Comparison of ENCODE assay signal across 17 cellular contexts in genomic region chr10:69492091-69492745, GRCh38. TPM values are rescaled to one million over a fixed set of nuclear protein-coding genes. Genes with fewer than 3 reads are reported as not detected.
DNase-seq lines count a peak whose midpoint lies in the region; ATAC-seq, FAIRE-seq and TF ChIP-seq lines count a peak whose summit lies in the region.
"Had no signal": no experiment of that assay in that cellular context is flagged by ENCODE, and none has a peak within 500 bp of the region (broad histone marks: within the 10 kb centered on the region; RNA-seq: fewer than 3 reads in every experiment).

No MANE protein-coding gene starts in this region.

- TF ChIP-seq CTCF in cardiac muscle cell (IDR thresholded peaks at IDR 0.05; ENCODE audit: low read depth, low read length) (no peak), gastroesophageal sphincter (IDR thresholded peaks at IDR 0.05) (no peak)

- H3K4me3 ChIP-seq in cardiac muscle cell (no peak overlapping the region), gastroesophageal sphincter (no peak overlapping the region)
- H3K4me3 ChIP-seq: ascending aorta had no signal

- WGBS in gastroesophageal sphincter (ENCODE audit: low coverage in 1 of 2), 2 donors: 39% methylated on average over 6 of the region's 13 CpGs; no CpG with 5 or more reads in 1 of the 2 donors

- H3K9me3 ChIP-seq in cardiac muscle cell (ENCODE audit: low read depth): no peaks in the 10 kb centered on the region
- H3K9me3 ChIP-seq in gastroesophageal sphincter: peaks cover 0 to 13% (median 0%) of the 10 kb centered on the region in 3 donors

- intact Hi-C loops in Right ventricle myocardium superior (cut with DNase I) (no loop called here), posterior vena cava (cut with DNase I) (no loop called here)

- ATAC-seq in Right ventricle myocardium superior (ENCODE audit: poor library complexity) (no peak), gastroesophageal sphincter (no peak), GM19328 (IDR thresholded peaks at IDR 0.05; ENCODE audit: unreplicated experiment) (no peak)
- ATAC-seq: activated T-cell treated with anti-CD3 and anti-CD28 coated beads, Interleukin-2, amount 50 U/mL, for 72 hours had no signal

- peak; percentile 65 for FAIRE-seq in urothelium cell line (lab: Jason Lieb, UNC)

- peaks cover 23% of the 10 kb centered on the region for H3K4me1 ChIP-seq in cardiac muscle cell (ENCODE audit: low read depth)
- H3K4me1 ChIP-seq in gastroesophageal sphincter: peaks cover 0 to 88% (median 13%) of the 10 kb centered on the region in 3 donors
- H3K4me1 ChIP-seq: Caco-2 had no signal

- TF ChIP-seq POLR2A in gastroesophageal sphincter (IDR thresholded peaks at IDR 0.05): no peak

- DNase-seq in cardiac muscle cell (ENCODE audit: low read depth in 1 of 2, low spot score in 1 of 2) (no peak), Right ventricle myocardium superior (no peak), posterior vena cava (ENCODE audit: low spot score) (peak; percentile 64), urothelium cell line (ENCODE audit: low spot score) (no peak), foreskin melanocyte (no peak), NOMO-1 treated with DMSO at 0.1 percent for 48 hours (lab: John Stamatoyannopoulos, UW; ENCODE audit: unreplicated experiment) (no peak)
- DNase-seq: activated CD4-positive, alpha-beta T cell treated with anti-CD3 and anti-CD28 coated beads for 4 hours; activated T-cell treated with anti-CD3 and anti-CD28 coated beads, Interleukin-2, amount 50 U/mL, for 72 hours; NCI-H1092; NCI-H526; RPMI8226; T-helper 2 cell had no signal

- H3K36me3 ChIP-seq in cardiac muscle cell (peaks cover 15% of the 10 kb centered on the region), gastroesophageal sphincter (peaks cover 0 to 9% of the 10 kb centered on the region in 2 donors)
- H3K36me3 ChIP-seq: ascending aorta had no signal

- no peak for TF ChIP-seq EP300 in gastroesophageal sphincter (IDR thresholded peaks at IDR 0.05)

- H3K27ac ChIP-seq in cardiac muscle cell: peak overlapping the region; percentile 16
- H3K27ac ChIP-seq in gastroesophageal sphincter: peak overlapping the region; percentile 6 to 84 (median 82)
- H3K27ac ChIP-seq: ascending aorta had no signal

- no peaks in the 10 kb centered on the region for H3K27me3 ChIP-seq in cardiac muscle cell
- no peaks in the 10 kb centered on the region for H3K27me3 ChIP-seq in gastroesophageal sphincter
- H3K27me3 ChIP-seq: ascending aorta had no signal

RNA-seq across cellular contexts. Expression of gene TSPAN15, which starts 41.0 kb away (rescaled TPM):
- total RNA-seq in cardiac muscle cell: 179 and 289 TPM in 2 replicates
- polyA plus RNA-seq in cardiac muscle cell: 252 and 541 TPM in 2 replicates
- total RNA-seq in Right ventricle myocardium superior: 9.5 TPM
- 10 to 100 TPM; 51.9 to 66.7 (median 58.1) TPM for total RNA-seq in gastroesophageal sphincter
- 10 to 100 TPM; 44.6 to 45.6 TPM for total RNA-seq in posterior vena cava
- polyA plus RNA-seq: IgD-negative memory B cell had no signal
